In the genomic region with DNA sequence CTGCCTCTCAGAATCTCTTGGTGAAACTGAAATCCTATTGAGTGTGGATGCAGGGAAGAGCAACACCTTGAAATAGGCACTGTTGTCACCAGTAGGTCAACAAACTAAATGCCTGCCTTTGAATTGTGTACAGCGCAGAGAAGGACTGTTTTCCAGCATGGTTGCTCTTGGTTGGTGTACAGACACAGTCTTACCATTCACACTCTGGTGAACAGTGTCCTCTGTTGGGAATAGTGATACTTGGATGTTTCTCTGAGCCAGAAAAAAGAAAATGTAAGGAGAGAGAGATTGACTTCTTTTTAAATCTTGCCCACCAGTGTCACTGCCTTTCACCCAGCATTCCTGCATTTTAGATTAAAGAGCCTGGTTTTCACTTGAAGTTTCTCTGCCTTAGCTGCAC, we compare ENCODE assay signal across 1 cellular context.
TF ChIP-seq lines count a peak whose summit lies in the region.

No MANE protein-coding gene starts in this region.

TF ChIP-seq in WTC11, 78 proteins besides CTCF, POLR2A, EP300 and RAD21 (continued from another document):
- TF ChIP-seq, protein P1, sequence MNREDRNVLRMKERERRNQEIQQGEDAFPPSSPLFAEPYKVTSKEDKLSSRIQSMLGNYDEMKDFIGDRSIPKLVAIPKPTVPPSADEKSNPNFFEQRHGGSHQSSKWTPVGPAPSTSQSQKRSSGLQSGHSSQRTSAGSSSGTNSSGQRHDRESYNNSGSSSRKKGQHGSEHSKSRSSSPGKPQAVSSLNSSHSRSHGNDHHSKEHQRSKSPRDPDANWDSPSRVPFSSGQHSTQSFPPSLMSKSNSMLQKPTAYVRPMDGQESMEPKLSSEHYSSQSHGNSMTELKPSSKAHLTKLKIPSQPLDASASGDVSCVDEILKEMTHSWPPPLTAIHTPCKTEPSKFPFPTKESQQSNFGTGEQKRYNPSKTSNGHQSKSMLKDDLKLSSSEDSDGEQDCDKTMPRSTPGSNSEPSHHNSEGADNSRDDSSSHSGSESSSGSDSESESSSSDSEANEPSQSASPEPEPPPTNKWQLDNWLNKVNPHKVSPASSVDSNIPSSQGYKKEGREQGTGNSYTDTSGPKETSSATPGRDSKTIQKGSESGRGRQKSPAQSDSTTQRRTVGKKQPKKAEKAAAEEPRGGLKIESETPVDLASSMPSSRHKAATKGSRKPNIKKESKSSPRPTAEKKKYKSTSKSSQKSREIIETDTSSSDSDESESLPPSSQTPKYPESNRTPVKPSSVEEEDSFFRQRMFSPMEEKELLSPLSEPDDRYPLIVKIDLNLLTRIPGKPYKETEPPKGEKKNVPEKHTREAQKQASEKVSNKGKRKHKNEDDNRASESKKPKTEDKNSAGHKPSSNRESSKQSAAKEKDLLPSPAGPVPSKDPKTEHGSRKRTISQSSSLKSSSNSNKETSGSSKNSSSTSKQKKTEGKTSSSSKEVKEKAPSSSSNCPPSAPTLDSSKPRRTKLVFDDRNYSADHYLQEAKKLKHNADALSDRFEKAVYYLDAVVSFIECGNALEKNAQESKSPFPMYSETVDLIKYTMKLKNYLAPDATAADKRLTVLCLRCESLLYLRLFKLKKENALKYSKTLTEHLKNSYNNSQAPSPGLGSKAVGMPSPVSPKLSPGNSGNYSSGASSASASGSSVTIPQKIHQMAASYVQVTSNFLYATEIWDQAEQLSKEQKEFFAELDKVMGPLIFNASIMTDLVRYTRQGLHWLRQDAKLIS (CRISPR knock-in tag; IDR thresholded peaks at IDR 0.05; ENCODE audit: borderline replicate concordance): no peak
- no peak for TF ChIP-seq ZNF396 (CRISPR knock-in tag; IDR thresholded peaks at IDR 0.05; ENCODE audit: borderline replicate concordance)
- no peak for TF ChIP-seq GRHL2 (CRISPR knock-in tag; IDR thresholded peaks at IDR 0.05; ENCODE audit: insufficient replicate concordance, severe bottlenecking)
